ENCODE assay signal across 7 cellular contexts in genomic region chr14:75050852-75051555, GRCh38. TPM values are rescaled to one million over a fixed set of nuclear protein-coding genes. Genes with fewer than 3 reads are reported as not detected.
DNase-seq lines count a peak whose midpoint lies in the region; ATAC-seq and TF ChIP-seq lines count a peak whose summit lies in the region.

Gene MLH3 (minus strand): TSS chr14:75051467. CDS start chr14:75049655, 1,812 bp downstream.

- no peaks in the 10 kb centered on the region for H3K9me3 ChIP-seq in spleen

- H3K27ac ChIP-seq in caudate nucleus (ENCODE audit: low read depth, low read length) = peak within 1 kb of the TSS; percentile 84
- H3K27ac ChIP-seq in spleen = peak within 1 kb of the TSS; percentile 76 to 92 (median 86)

- intact Hi-C loops in spleen (cut with DNase I; ENCODE audit: low total_unique reads) = no loop called here

- no peaks in the 10 kb centered on the region for H3K27me3 ChIP-seq in spleen (replicated peaks in 1 of 7)

- DNase-seq in NCI-H2227 treated with DMSO at 0.1 percent for 48 hours (lab: John Stamatoyannopoulos, UW) (peak; percentile 79), caudate nucleus (lab: John Stamatoyannopoulos, UW) (peak in 60 of 61 donors; percentile 7 to 87 (median 70)), inferior parietal cortex (ENCODE audit: extremely low spot score) (peak; percentile 90), spleen (peak; percentile 91)
- DNase-seq in activated CD4-positive, CD25-positive, alpha-beta regulatory T cell treated with anti-CD3 and anti-CD28 coated beads, Interleukin-2, amount 50 U/mL, for 16 hours (ENCODE audit: low read depth, low spot score) = peak; percentile 64

- peak; percentile 52 for ATAC-seq in GM18520 (IDR thresholded peaks at IDR 0.05; ENCODE audit: unreplicated experiment)
- ATAC-seq in HG03135 (IDR thresholded peaks at IDR 0.05; ENCODE audit: unreplicated experiment) = peak; percentile 69

- peaks cover 5 to 45% (median 26%) of the 10 kb centered on the region in 6 donors for H3K4me1 ChIP-seq in spleen

- H3K4me3 ChIP-seq in spleen = peak within 1 kb of the TSS; percentile 40 to 76 (median 66)

- no peaks in the 10 kb centered on the region for H3K36me3 ChIP-seq in spleen

- no peak for TF ChIP-seq POLR2A in spleen (IDR thresholded peaks at IDR 0.05)

- TF ChIP-seq CTCF in spleen (IDR thresholded peaks at IDR 0.05 in 8 of 11, conservative IDR thresholded peaks at IDR 0.05 in 3 of 11) = peak in 1 of 11 experiments; percentile 12

- 0 to 1% (median 0%) methylated on average over 57 to 59 of the region's 59 CpGs for WGBS in spleen, 5 donors

RNA-seq across cellular contexts. Expression of gene MLH3, which starts in this region (rescaled TPM):
- 10 to 100 TPM; 24.8 to 37.7 (median 33.3) TPM for total RNA-seq in spleen
- polyA plus RNA-seq in spleen = 10 to 100 TPM; 14.8 to 19.8 (median 15.7) TPM

Comparison
In these comparisons a context has a peak if more than half of its experiments do, and no peak if none do; other contexts are left out.
1. Peak in every context shown above with its lines: DNase-seq, ATAC-seq, H3K4me3 ChIP-seq and H3K27ac ChIP-seq.